Comparison of ENCODE assay signal across 8 cellular contexts in genomic region chr7:152145853-152146466, GRCh38.
DNase-seq lines count a peak whose midpoint lies in the region; ATAC-seq, FAIRE-seq and TF ChIP-seq lines count a peak whose summit lies in the region.

No MANE protein-coding gene starts in this region.

- no peaks in the 10 kb centered on the region for H3K9me3 ChIP-seq in HAP-1
- H3K9me3 ChIP-seq in Peyer's patch = no peaks in the 10 kb centered on the region

- FAIRE-seq in urothelium cell line (lab: Jason Lieb, UNC) = no peak

- in situ Hi-C loops in HAP-1 (cut with MboI; ENCODE audit: low sequenced_read_pairs) = no loop called here

- peak overlapping the region in 2 of 4 donors; percentile 4 to 14 for H3K27ac ChIP-seq in Peyer's patch

- H3K36me3 ChIP-seq in HAP-1 (replicated peaks) (peaks cover 66% of the 10 kb centered on the region), Peyer's patch (peaks cover 0 to 96% (median 3%) of the 10 kb centered on the region in 3 donors)

- TF ChIP-seq CTCF in Peyer's patch (IDR thresholded peaks at IDR 0.05) = peak in 4 of 6 experiments; percentile 46 to 56 (median 52)

- H3K4me3 ChIP-seq in HAP-1 (no peak overlapping the region), Peyer's patch (no peak overlapping the region)

- 0 out of 2 replicates have a peak, but pooled peaks cover 2% of the 10 kb centered on the region for H3K4me1 ChIP-seq in HAP-1
- no peaks in the 10 kb centered on the region for H3K4me1 ChIP-seq in Peyer's patch

- H3K27me3 ChIP-seq in HAP-1 (ENCODE audit: low read depth) (no peaks in the 10 kb centered on the region), Peyer's patch (no peaks in the 10 kb centered on the region)

- DNase-seq in D341Med (ENCODE audit: low spot score) (peak; percentile 60), HAP-1 (ENCODE audit: low spot score in 2 of 2) (peak; percentile 55 to 63), Peyer's patch (no peak), left kidney (ENCODE audit: low read depth, low spot score) (peak; percentile 71), urothelium cell line (ENCODE audit: low spot score) (peak; percentile 4)
- DNase-seq in central memory CD4-positive, alpha-beta T cell = peak; percentile 24

- TF ChIP-seq POLR2A in Peyer's patch (IDR thresholded peaks at IDR 0.05) = no peak

- ATAC-seq in GM18498 (IDR thresholded peaks at IDR 0.05; ENCODE audit: unreplicated experiment) (no peak), HG02852 (IDR thresholded peaks at IDR 0.05; ENCODE audit: unreplicated experiment) (no peak)

Comparison
In these comparisons a context has a peak if more than half of its experiments do, and no peak if none do; other contexts are left out.
1. DNase-seq: peak in D341Med (single experiment), HAP-1 (2 of 2), central memory CD4-positive, alpha-beta T cell (single experiment), left kidney (single experiment) and urothelium cell line (single experiment); none in Peyer's patch (0 of 3).